In the genomic region with DNA sequence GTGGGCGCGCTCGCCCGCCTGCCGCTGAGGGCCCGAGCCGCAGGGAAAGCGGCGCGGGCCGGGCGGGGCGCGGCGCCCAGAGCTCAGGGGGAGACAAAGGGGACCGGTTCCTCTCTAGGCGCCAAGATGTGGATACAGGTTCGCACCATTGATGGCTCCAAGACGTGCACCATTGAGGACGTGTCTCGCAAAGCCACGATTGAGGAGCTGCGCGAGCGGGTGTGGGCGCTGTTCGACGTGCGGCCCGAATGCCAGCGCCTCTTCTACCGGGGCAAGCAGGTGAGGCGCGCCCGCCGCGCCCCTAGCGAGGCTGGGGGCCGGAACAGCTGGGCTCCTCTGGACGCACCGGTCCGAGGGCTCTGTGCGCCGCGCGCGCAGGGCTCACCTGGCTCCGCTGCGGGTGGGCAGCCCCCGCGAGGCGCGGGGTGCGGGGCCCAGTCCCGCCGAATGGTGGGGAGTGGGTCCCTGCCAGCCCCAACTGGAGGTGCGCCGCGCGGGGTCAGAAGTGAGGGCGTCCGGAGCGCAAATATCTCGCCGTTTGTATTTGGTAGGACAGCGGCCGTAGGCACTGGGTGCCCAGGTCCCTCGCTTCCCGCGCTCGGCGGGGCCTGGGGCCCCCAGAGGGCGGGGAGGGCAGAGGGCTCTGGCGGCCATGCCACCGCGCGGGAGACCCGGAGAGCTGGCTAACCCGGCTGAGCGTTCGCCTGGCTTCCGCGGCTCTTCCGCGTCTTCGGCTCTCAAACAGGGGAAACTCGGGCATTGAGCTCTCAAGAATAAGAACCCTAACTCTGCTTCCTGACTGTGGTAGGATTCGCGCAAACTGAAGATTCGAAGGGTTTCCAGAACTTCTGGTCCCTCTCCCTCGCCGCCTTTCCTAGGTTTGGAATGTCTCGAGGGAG, we compare ENCODE assay signal across 1 cellular context.
A peak's percentile ranks its signal among the peaks of the same experiment; 100 is the strongest.
TF ChIP-seq lines count a peak whose summit lies in the region.

No MANE protein-coding gene starts in this region.

TF ChIP-seq in K562, 482 proteins besides CTCF, POLR2A, EP300 and RAD21 (continued from another document):
- TF ChIP-seq, protein P1, sequence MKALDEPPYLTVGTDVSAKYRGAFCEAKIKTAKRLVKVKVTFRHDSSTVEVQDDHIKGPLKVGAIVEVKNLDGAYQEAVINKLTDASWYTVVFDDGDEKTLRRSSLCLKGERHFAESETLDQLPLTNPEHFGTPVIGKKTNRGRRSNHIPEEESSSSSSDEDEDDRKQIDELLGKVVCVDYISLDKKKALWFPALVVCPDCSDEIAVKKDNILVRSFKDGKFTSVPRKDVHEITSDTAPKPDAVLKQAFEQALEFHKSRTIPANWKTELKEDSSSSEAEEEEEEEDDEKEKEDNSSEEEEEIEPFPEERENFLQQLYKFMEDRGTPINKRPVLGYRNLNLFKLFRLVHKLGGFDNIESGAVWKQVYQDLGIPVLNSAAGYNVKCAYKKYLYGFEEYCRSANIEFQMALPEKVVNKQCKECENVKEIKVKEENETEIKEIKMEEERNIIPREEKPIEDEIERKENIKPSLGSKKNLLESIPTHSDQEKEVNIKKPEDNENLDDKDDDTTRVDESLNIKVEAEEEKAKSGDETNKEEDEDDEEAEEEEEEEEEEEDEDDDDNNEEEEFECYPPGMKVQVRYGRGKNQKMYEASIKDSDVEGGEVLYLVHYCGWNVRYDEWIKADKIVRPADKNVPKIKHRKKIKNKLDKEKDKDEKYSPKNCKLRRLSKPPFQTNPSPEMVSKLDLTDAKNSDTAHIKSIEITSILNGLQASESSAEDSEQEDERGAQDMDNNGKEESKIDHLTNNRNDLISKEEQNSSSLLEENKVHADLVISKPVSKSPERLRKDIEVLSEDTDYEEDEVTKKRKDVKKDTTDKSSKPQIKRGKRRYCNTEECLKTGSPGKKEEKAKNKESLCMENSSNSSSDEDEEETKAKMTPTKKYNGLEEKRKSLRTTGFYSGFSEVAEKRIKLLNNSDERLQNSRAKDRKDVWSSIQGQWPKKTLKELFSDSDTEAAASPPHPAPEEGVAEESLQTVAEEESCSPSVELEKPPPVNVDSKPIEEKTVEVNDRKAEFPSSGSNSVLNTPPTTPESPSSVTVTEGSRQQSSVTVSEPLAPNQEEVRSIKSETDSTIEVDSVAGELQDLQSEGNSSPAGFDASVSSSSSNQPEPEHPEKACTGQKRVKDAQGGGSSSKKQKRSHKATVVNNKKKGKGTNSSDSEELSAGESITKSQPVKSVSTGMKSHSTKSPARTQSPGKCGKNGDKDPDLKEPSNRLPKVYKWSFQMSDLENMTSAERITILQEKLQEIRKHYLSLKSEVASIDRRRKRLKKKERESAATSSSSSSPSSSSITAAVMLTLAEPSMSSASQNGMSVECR (CRISPR knock-in tag; IDR thresholded peaks at IDR 0.05), result peak; percentile 52
- peak; percentile 9 for TF ChIP-seq PCBP1 (IDR thresholded peaks at IDR 0.05; ENCODE audit: low read depth, low read length, poor library complexity, severe bottlenecking)
- peak; percentile 51 for TF ChIP-seq ZFX (CRISPR knock-in tag; IDR thresholded peaks at IDR 0.05)
- TF ChIP-seq CCNT2 (IDR thresholded peaks at IDR 0.05; ENCODE audit: borderline replicate concordance, extremely low read depth, insufficient read length, low read depth, low read length), result peak; percentile 43
- no peak for TF ChIP-seq ZNF384 (IDR thresholded peaks at IDR 0.05; ENCODE audit: low read depth, low read length)
- TF ChIP-seq, protein P2, sequence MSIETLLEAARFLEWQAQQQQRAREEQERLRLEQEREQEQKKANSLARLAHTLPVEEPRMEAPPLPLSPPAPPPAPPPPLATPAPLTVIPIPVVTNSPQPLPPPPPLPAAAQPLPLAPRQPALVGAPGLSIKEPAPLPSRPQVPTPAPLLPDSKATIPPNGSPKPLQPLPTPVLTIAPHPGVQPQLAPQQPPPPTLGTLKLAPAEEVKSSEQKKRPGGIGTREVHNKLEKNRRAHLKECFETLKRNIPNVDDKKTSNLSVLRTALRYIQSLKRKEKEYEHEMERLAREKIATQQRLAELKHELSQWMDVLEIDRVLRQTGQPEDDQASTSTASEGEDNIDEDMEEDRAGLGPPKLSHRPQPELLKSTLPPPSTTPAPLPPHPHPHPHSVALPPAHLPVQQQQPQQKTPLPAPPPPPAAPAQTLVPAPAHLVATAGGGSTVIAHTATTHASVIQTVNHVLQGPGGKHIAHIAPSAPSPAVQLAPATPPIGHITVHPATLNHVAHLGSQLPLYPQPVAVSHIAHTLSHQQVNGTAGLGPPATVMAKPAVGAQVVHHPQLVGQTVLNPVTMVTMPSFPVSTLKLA (conservative IDR thresholded peaks at IDR 0.05), result 0 out of 4 replicates have a peak, but pooled peaks of 1 of the 2 experiments have one; percentile 10
- TF ChIP-seq, protein P3, sequence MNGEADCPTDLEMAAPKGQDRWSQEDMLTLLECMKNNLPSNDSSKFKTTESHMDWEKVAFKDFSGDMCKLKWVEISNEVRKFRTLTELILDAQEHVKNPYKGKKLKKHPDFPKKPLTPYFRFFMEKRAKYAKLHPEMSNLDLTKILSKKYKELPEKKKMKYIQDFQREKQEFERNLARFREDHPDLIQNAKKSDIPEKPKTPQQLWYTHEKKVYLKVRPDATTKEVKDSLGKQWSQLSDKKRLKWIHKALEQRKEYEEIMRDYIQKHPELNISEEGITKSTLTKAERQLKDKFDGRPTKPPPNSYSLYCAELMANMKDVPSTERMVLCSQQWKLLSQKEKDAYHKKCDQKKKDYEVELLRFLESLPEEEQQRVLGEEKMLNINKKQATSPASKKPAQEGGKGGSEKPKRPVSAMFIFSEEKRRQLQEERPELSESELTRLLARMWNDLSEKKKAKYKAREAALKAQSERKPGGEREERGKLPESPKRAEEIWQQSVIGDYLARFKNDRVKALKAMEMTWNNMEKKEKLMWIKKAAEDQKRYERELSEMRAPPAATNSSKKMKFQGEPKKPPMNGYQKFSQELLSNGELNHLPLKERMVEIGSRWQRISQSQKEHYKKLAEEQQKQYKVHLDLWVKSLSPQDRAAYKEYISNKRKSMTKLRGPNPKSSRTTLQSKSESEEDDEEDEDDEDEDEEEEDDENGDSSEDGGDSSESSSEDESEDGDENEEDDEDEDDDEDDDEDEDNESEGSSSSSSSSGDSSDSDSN (IDR thresholded peaks at IDR 0.05; ENCODE audit: borderline replicate concordance in 1 of 2, low read depth in 2 of 2, low read length in 2 of 2), result 0 out of 4 replicates have a peak, but pooled peaks of 1 of the 2 experiments have one; percentile 16
- TF ChIP-seq HNRNPL (IDR thresholded peaks at IDR 0.05; ENCODE audit: low read depth, low read length), result 0 out of 2 replicates have a peak, but pooled peaks have one; percentile 47
- peak; percentile 15 for TF ChIP-seq HNRNPLL (IDR thresholded peaks at IDR 0.05; ENCODE audit: low read depth, low read length, poor library complexity, severe bottlenecking)
- peak; percentile 80 for TF ChIP-seq RBBP5 (IDR thresholded peaks at IDR 0.05; ENCODE audit: borderline replicate concordance, insufficient read depth, low read length, poor library complexity, severe bottlenecking)
- TF ChIP-seq NR2C2 (CRISPR knock-in tag; IDR thresholded peaks at IDR 0.05), result no peak
- peak; percentile 64; the same call in 1 of the 2 replicates for TF ChIP-seq NR2C2 (tag; IDR thresholded peaks at IDR 0.05)
- peak; percentile 64 for TF ChIP-seq POLR2G (IDR thresholded peaks at IDR 0.05; ENCODE audit: low read depth, low read length)
- TF ChIP-seq PHF8 (IDR thresholded peaks at IDR 0.05; ENCODE audit: borderline replicate concordance, low read length), result peak; percentile 43; the same call in 1 of the 2 replicates
- TF ChIP-seq EGR1 (conservative IDR thresholded peaks at IDR 0.05), result no peak
- TF ChIP-seq YY1 (IDR thresholded peaks at IDR 0.05; ENCODE audit: borderline replicate concordance in 1 of 3, control insufficient read depth in 1 of 3, extremely low read depth in 1 of 3, insufficient read depth in 3 of 3, insufficient read length in 1 of 3, insufficient replicate concordance in 2 of 3, low read depth in 1 of 3, low read length in 2 of 3), result peak; percentile 11 to 71 (median 27)
- TF ChIP-seq SIN3B (IDR thresholded peaks at IDR 0.05; ENCODE audit: low read depth), result peak; percentile 57
- no peak for TF ChIP-seq ZNF124 (CRISPR knock-in tag; IDR thresholded peaks at IDR 0.05)
TF ChIP-seq in K562: peak in this region for 18.
